ENCODE assay signal across 11 cellular contexts in the genomic region with DNA sequence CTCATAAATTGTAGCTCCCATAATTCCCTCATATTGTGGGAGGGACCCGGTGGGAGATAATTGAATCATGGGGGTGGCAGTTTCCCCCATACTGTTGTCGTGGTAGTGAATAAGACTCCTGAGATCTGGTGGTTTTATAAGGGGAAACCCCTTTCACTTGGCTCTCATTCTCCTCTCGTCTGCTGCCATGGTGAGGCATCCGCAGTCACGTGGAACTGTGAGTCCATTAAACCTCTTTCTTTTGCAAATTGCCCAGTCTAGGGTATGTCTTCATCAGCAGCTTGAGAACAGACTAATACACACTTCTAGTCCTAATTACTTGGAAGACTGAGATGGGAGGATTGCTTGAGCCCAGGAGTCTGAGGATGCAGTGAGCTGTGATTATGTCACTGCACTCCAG.
DNase-seq lines count a peak whose midpoint lies in the region; ATAC-seq and TF ChIP-seq lines count a peak whose summit lies in the region.
"Had no signal": no experiment of that assay in that cellular context is flagged by ENCODE, and none has a peak within 500 bp of the region (broad histone marks: within the 10 kb centered on the region; RNA-seq: fewer than 3 reads in every experiment).

No MANE protein-coding gene starts in this region.

- H3K4me2 ChIP-seq in neuronal stem cell (ENCODE audit: insufficient read depth, low read length, poor library complexity, severe bottlenecking): no peak overlapping the region

- H3K4ac ChIP-seq in neuronal stem cell (ENCODE audit: low read length): no peak overlapping the region

- H3K4me3 ChIP-seq in brain microvascular endothelial cell (ENCODE audit: low read depth, low read length): no peak overlapping the region
- no peak overlapping the region for H3K4me3 ChIP-seq in neuronal stem cell (ENCODE audit: low read length in 2 of 2)

- H2BK5ac ChIP-seq in neuronal stem cell (ENCODE audit: low read length): no peak overlapping the region

- peak overlapping the region; percentile 91 for H3K27ac ChIP-seq in brain microvascular endothelial cell
- no peak overlapping the region for H3K27ac ChIP-seq in neuronal stem cell (replicated peaks; ENCODE audit: low read length)

- peaks cover 1 to 18% of the 10 kb centered on the region in 2 donors for H3K4me1 ChIP-seq in neuronal stem cell (ENCODE audit: control insufficient read depth in 2 of 2, insufficient read depth in 1 of 2, low read depth in 1 of 2, low read length in 2 of 2)

- no peak overlapping the region for H2BK15ac ChIP-seq in neuronal stem cell (ENCODE audit: low read length)

- no peak overlapping the region for H3K9ac ChIP-seq in neuronal stem cell (ENCODE audit: low read depth, low read length, poor library complexity)

- no peak overlapping the region for H3K18ac ChIP-seq in neuronal stem cell (ENCODE audit: low read length)

- TF ChIP-seq CTCF in brain microvascular endothelial cell (IDR thresholded peaks at IDR 0.05; ENCODE audit: low read depth, low read length, missing control alignments): no peak

- H3K27me3 ChIP-seq in brain microvascular endothelial cell (replicated peaks) (no peaks in the 10 kb centered on the region), neuronal stem cell (ENCODE audit: control insufficient read depth in 3 of 3, insufficient read depth in 3 of 3, low read depth in 1 of 3, low read length in 3 of 3) (peaks cover 0 to 15% (median 0%) of the 10 kb centered on the region in 3 experiments)

- no peak overlapping the region for H2AK5ac ChIP-seq in neuronal stem cell (ENCODE audit: low read depth, low read length)

- in situ Hi-C loops in brain microvascular endothelial cell (cut with HindIII; ENCODE audit: low pct_ligation_motif_present, low sequenced_read_pairs): no loop called here

- H4K91ac ChIP-seq in neuronal stem cell (ENCODE audit: low read depth, low read length, poor library complexity): no peak overlapping the region

- H4K8ac ChIP-seq in neuronal stem cell (ENCODE audit: low read depth, low read length): no peak overlapping the region

- H2BK12ac ChIP-seq in neuronal stem cell (ENCODE audit: low read length): no peak overlapping the region

- whole genome bisulfite sequencing in neuronal stem cell (ENCODE audit: extremely low coverage in 2 of 2, insufficient read length in 2 of 2, insufficient replicate concordance in 1 of 2), 2 donors: no CpG with 5 or more reads among the region's 5 CpGs

- no peak overlapping the region for H2BK120ac ChIP-seq in neuronal stem cell (ENCODE audit: low read depth, low read length)

- peak overlapping the region; percentile 48 for H2AFZ ChIP-seq in neuronal stem cell (ENCODE audit: low read length)

- H3K9me3 ChIP-seq in neuronal stem cell (replicated peaks in 1 of 2; ENCODE audit: control insufficient read depth in 2 of 2, insufficient read depth in 1 of 2, low read depth in 1 of 2, low read length in 2 of 2): no peaks in the 10 kb centered on the region

- no peaks in the 10 kb centered on the region for H3K79me1 ChIP-seq in neuronal stem cell (ENCODE audit: low read depth, low read length)

- peak; percentile 76 for DNase-seq in EH (ENCODE audit: low read depth)
- peak; percentile 86 for DNase-seq in M059J (ENCODE audit: low read depth)
- peak; percentile 81 for DNase-seq in brain microvascular endothelial cell
- no peak for DNase-seq in neuronal stem cell (ENCODE audit: low spot score)
- DNase-seq in GF-D8 (lab: John Stamatoyannopoulos, UW): no peak
- DNase-seq in NCI-H1105 treated with DMSO at 0.1 percent for 48 hours (lab: John Stamatoyannopoulos, UW): no peak
- no peak for DNase-seq in SK-N-DZ (ENCODE audit: low spot score)
- DNase-seq: cortex of kidney, hypothalamus, SHP77 had no signal

- no peak overlapping the region for H3K23ac ChIP-seq in neuronal stem cell (ENCODE audit: low read depth, low read length, poor library complexity)

- ATAC-seq in GM19467 (IDR thresholded peaks at IDR 0.05; ENCODE audit: unreplicated experiment): no peak

- no peak overlapping the region for H3K14ac ChIP-seq in neuronal stem cell (ENCODE audit: low read length)

- H3K36me3 ChIP-seq in brain microvascular endothelial cell (replicated peaks): no peaks in the 10 kb centered on the region
- no peaks in the 10 kb centered on the region for H3K36me3 ChIP-seq in neuronal stem cell (replicated peaks in 1 of 2; ENCODE audit: control insufficient read depth in 2 of 2, insufficient read depth in 2 of 2, low read length in 2 of 2)

Comparison
In these comparisons a context has a peak if more than half of its experiments do, and no peak if none do; other contexts are left out.
1. DNase-seq: peak in EH (single experiment), M059J (single experiment) and brain microvascular endothelial cell (single experiment); none in neuronal stem cell (single experiment), GF-D8 (single experiment), NCI-H1105 treated with DMSO at 0.1 percent for 48 hours (single experiment) and SK-N-DZ (single experiment).